Comparison of ENCODE assay signal across 8 cellular contexts in the genomic region with DNA sequence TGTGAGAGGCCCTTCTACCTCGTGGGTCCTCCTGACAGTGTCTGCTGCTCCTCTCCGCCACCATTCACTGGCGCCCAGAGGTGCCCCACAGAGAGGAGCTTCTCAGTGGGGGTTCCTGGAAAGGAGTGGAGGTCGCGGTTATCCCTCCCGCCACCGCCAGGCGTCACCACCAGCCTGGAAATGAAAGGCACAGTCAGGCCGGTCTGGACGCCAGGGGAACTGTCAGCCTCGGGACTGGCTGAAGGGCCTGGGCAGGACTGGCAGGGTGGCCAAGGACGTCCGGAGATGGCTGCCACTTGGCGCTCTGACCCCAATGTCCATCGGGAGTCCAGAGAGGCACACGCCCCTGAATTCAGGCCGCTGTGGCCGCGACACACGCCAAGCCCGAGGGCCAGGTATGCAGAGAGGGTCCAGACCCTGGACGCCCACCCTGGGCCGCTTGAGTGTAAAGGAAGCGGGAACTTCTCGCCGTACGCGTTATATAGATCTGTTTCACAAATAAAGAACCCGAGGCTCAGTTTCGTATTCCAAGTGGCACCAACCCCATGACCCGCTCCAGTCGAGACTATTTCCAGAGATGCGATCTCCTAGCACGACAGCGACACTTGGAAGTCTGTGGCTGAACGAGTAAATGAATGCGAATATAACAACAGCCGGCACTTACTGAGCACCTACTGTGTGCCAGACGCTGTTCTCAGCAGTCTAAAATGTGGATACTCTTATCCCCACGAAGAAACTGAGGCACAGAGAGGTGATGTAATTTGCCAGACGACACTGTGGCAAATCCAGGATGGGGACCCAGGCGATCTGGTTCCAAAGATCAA. TPM values are rescaled to one million over a fixed set of nuclear protein-coding genes. Genes with fewer than 3 reads are reported as not detected.
DNase-seq lines count a peak whose midpoint lies in the region; ATAC-seq lines count a peak whose summit lies in the region.

No MANE protein-coding gene starts in this region.

- H3K4me3 ChIP-seq in muscle layer of duodenum (ENCODE audit: low read depth in 1 of 2, low read length in 2 of 2), result peak overlapping the region; percentile 25 to 48

- DNase-seq in G401 (ENCODE audit: low spot score) (peak; percentile 89), HK-2 (ENCODE audit: unreplicated experiment) (peak; percentile 90), OCI-M1 (lab: John Stamatoyannopoulos, UW) (peak; percentile 91), activated T-cell treated with anti-CD3 and anti-CD28 coated beads for 48 hours (ENCODE audit: low read depth) (peak; percentile 84)
- DNase-seq in stimulated activated CD8-positive, alpha-beta memory T cell treated with anti-CD3 and anti-CD28 coated beads, Interleukin-4, amount 100 ng/mL, for 4 hours (ENCODE audit: low read depth in 2 of 2, low spot score in 1 of 2), result peak; percentile 62 to 77

- ATAC-seq in esophagus mucosa (peak; percentile 69), HG03280 (IDR thresholded peaks at IDR 0.05; ENCODE audit: unreplicated experiment) (no peak)

- H3K36me3 ChIP-seq in muscle layer of duodenum (ENCODE audit: control insufficient read depth in 1 of 2, insufficient read depth in 2 of 2, low read length in 2 of 2), result no peaks in the 10 kb centered on the region

- H3K9me3 ChIP-seq in muscle layer of duodenum (ENCODE audit: control insufficient read depth in 1 of 2, low read length in 2 of 2), result no peaks in the 10 kb centered on the region

- in situ Hi-C loops in G401 (cut with HindIII; ENCODE audit: low sequenced_read_pairs), result no loop called here

- no peaks in the 10 kb centered on the region for H3K27me3 ChIP-seq in muscle layer of duodenum (ENCODE audit: low read depth, low read length)

- H3K4me1 ChIP-seq in muscle layer of duodenum (ENCODE audit: control insufficient read depth in 1 of 2, insufficient read depth in 2 of 2, low read length in 2 of 2), result peaks cover 5 to 33% of the 10 kb centered on the region in 2 donors

- no peak overlapping the region for H3K27ac ChIP-seq in muscle layer of duodenum (ENCODE audit: low read length)

RNA-seq across cellular contexts. Expression of gene NXPH3, which starts 7.6 kb away (rescaled TPM):
- 93.4 and 111 TPM in 2 replicates for total RNA-seq in G401 (2014; rRNA removed; shearing (Covaris generic))
- 0.16 TPM for total RNA-seq in esophagus mucosa

Comparison
In these comparisons a context has a peak if more than half of its experiments do, and no peak if none do; other contexts are left out.
1. RNA of gene NXPH3, which starts 7.6 kb away (total RNA-seq): 93.4 to 111 TPM in G401; 0.16 TPM in esophagus mucosa (single experiment); every median in the first group is over 10 times any median in the second.
2. Peak in every context shown above with its lines, with median percentiles within 50 percentile points of each other: DNase-seq.